25 cellular contexts compared by ENCODE assay signal in genomic region chr20:51491393-51491792, GRCh38. TPM values are rescaled to one million over a fixed set of nuclear protein-coding genes. Genes with fewer than 3 reads are reported as not detected.
DNase-seq lines count a peak whose midpoint lies in the region; ATAC-seq and TF ChIP-seq lines count a peak whose summit lies in the region.
"Had no signal": no experiment of that assay in that cellular context is flagged by ENCODE, and none has a peak within 500 bp of the region (broad histone marks: within the 10 kb centered on the region; RNA-seq: fewer than 3 reads in every experiment).

No MANE protein-coding gene starts in this region.

- H3K36me3 Mint-ChIP-seq in CD14-positive monocyte (peaks cover 0 to 4% of the 10 kb centered on the region in 2 donors), natural killer cell (no peaks in the 10 kb centered on the region)
- peaks cover 52% of the 10 kb centered on the region for H3K36me3 Mint-ChIP-seq in central memory CD8-positive, alpha-beta T cell (ENCODE audit: insufficient read depth)

- H4K20me1 ChIP-seq in Karpas-422 (ENCODE audit: insufficient read depth, low read depth, low read length), result no peaks in the 10 kb centered on the region

- H3K9me2 ChIP-seq in Karpas-422 (replicated peaks; ENCODE audit: insufficient read depth, low read length), result no peaks in the 10 kb centered on the region
- H3K9me2 ChIP-seq: SK-N-SH had no signal

- H3K9me3 Mint-ChIP-seq in CD14-positive monocyte, result peaks cover 0 to 3% (median 0%) of the 10 kb centered on the region in 7 donors
- no peaks in the 10 kb centered on the region for H3K9me3 Mint-ChIP-seq in central memory CD8-positive, alpha-beta T cell
- no peaks in the 10 kb centered on the region for H3K9me3 Mint-ChIP-seq in natural killer cell
- H3K9me3 Mint-ChIP-seq: H9, naive B cell had no signal

- H3K4me1 Mint-ChIP-seq in CD14-positive monocyte (peaks cover 36% of the 10 kb centered on the region), natural killer cell (peaks cover 94 to 97% of the 10 kb centered on the region in 2 donors)
- peaks cover 92% of the 10 kb centered on the region for H3K4me1 Mint-ChIP-seq in central memory CD8-positive, alpha-beta T cell

- no peak overlapping the region for H3K9ac ChIP-seq in Karpas-422 (ENCODE audit: low read length)
- H3K9ac ChIP-seq: SK-N-SH had no signal

- H3K9me3 ChIP-seq in Karpas-422 (ENCODE audit: low read length), result no peaks in the 10 kb centered on the region
- H3K9me3 ChIP-seq: adrenal gland, esophagus muscularis mucosa, left lung, pancreas, right atrium auricular region, SK-N-SH, vagina had no signal

- peaks cover 99% of the 10 kb centered on the region for H3K79me2 ChIP-seq in Karpas-422 (ENCODE audit: low read length)

- TF ChIP-seq CTCF in CD14-positive monocyte (IDR thresholded peaks at IDR 0.05), result no peak
- no peak for TF ChIP-seq CTCF in natural killer cell (IDR thresholded peaks at IDR 0.05)

- no peaks in the 10 kb centered on the region for H3K27me3 ChIP-seq in Karpas-422 (ENCODE audit: low read length)
- H3K27me3 ChIP-seq: adrenal gland, esophagus muscularis mucosa, pancreas, right atrium auricular region, vagina had no signal

- H3K27ac Mint-ChIP-seq in CD14-positive monocyte, result no peak overlapping the region
- peak overlapping the region; percentile 99 for H3K27ac Mint-ChIP-seq in central memory CD8-positive, alpha-beta T cell (ENCODE audit: low read depth)
- H3K27ac Mint-ChIP-seq in natural killer cell, result peak overlapping the region; percentile 95 to 99

- no peak overlapping the region for H2AFZ ChIP-seq in Karpas-422 (ENCODE audit: low read length)

- H3K4me3 Mint-ChIP-seq in CD14-positive monocyte (no peak overlapping the region), natural killer cell (peak overlapping the region; percentile 77)
- no peak overlapping the region for H3K4me3 Mint-ChIP-seq in central memory CD8-positive, alpha-beta T cell
- H3K4me3 Mint-ChIP-seq: H9 had no signal

- intact Hi-C loops in CD14-positive monocyte (cut with micrococcal nuclease) (no loop called here), natural killer cell (cut with micrococcal nuclease) (no loop called here)

- H3K4me2 ChIP-seq in Karpas-422 (ENCODE audit: low read depth, low read length, poor library complexity, severe bottlenecking), result no peak overlapping the region
- H3K4me2 ChIP-seq: SK-N-SH had no signal

- DNase-seq in CD14-positive monocyte (ENCODE audit: low spot score), result peak; percentile 20
- DNase-seq in Karpas-422, result no peak
- no peak for DNase-seq in central memory CD8-positive, alpha-beta T cell (ENCODE audit: low spot score in 2 of 2)
- DNase-seq in natural killer cell, result no peak
- DNase-seq in HK-2 (ENCODE audit: unreplicated experiment), result no peak
- DNase-seq: activated effector memory CD4-positive, alpha-beta T cell treated with anti-CD3 and anti-CD28 coated beads, Interleukin-2, amount 50 U/mL, for 16 hours; COR-L47; DND-41; effector memory CD4-positive, alpha-beta T cell; H9; hippocampal formation; left lung; naive B cell; NCI-H1092 treated with DMSO at 0.1 percent for 48 hours; NCI-H1930; NCI-H2227 treated with DMSO at 0.1 percent for 48 hours; pancreas; SK-N-SH; stimulated activated CD4-positive, alpha-beta T cell treated with anti-CD3 and anti-CD28 coated beads, Interleukin-4, amount 100 ng/mL, for 1 hour had no signal

- ATAC-seq in central memory CD8-positive, alpha-beta T cell (replicated peaks; ENCODE audit: extremely low read depth, poor library complexity, severe bottlenecking), result no peak
- no peak for ATAC-seq in natural killer cell
- ATAC-seq in HG03439 (IDR thresholded peaks at IDR 0.05; ENCODE audit: unreplicated experiment), result no peak
- ATAC-seq in GM21447 (IDR thresholded peaks at IDR 0.05; ENCODE audit: unreplicated experiment), result no peak

- H3K27me3 Mint-ChIP-seq in CD14-positive monocyte (ENCODE audit: low read depth in 3 of 3), result peaks cover 15 to 40% (median 18%) of the 10 kb centered on the region in 3 donors
- H3K27me3 Mint-ChIP-seq in central memory CD8-positive, alpha-beta T cell, result no peaks in the 10 kb centered on the region
- no peaks in the 10 kb centered on the region for H3K27me3 Mint-ChIP-seq in natural killer cell (ENCODE audit: low read depth in 2 of 2)
- H3K27me3 Mint-ChIP-seq: naive B cell had no signal

- H3K36me3 ChIP-seq in Karpas-422 (ENCODE audit: insufficient read depth, low read length), result peaks cover 25% of the 10 kb centered on the region; the same call in 1 of the 2 replicates
- H3K36me3 ChIP-seq: adrenal gland, esophagus muscularis mucosa, left lung, pancreas, right atrium auricular region, vagina had no signal

- H3K27ac ChIP-seq in Karpas-422 (ENCODE audit: low read length), result peak overlapping the region; percentile 44; the same call in 1 of the 2 replicates
- H3K27ac ChIP-seq: pancreas had no signal

- peaks cover 10% of the 10 kb centered on the region for H3K4me1 ChIP-seq in Karpas-422 (ENCODE audit: low read length)
- H3K4me1 ChIP-seq: pancreas had no signal

- no peak overlapping the region for H3K4me3 ChIP-seq in Karpas-422 (ENCODE audit: low read length)

RNA-seq across cellular contexts. Expression of gene NFATC2, which starts 51.1 kb away (rescaled TPM):
- under 1 TPM; 0.03 to 0.18 TPM for polyA plus RNA-seq in CD14-positive monocyte
- 22.5 and 32.3 TPM in 2 replicates for total RNA-seq in Karpas-422 (2014; rRNA removed; shearing (Covaris generic); ENCODE audit: low replicate concordance)
- total RNA-seq in natural killer cell, result 100 to 1,000 TPM; 141 to 195 (median 160) TPM

Comparison
In these comparisons a context has a peak if more than half of its experiments do, and no peak if none do; other contexts are left out.
1. H3K27ac Mint-ChIP-seq: peak in central memory CD8-positive, alpha-beta T cell (single experiment) and natural killer cell (2 of 2); none in CD14-positive monocyte (0 of 7).